In the genomic region with DNA sequence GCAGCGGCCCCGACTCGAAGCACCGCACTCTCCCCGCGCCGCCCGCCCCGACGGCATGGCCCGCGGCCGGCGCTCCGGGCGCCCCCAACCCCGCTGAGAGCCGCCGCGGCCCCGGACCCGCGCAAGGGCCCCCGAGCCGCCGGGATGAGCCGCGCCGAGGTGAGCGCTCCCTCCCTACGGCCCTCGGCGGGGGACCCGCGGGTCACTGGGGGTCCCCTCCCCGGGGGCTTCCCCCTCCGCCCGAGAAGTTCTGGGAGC, we compare ENCODE assay signal across 8 cellular contexts. TPM values are rescaled to one million over a fixed set of nuclear protein-coding genes. Genes with fewer than 3 reads are reported as not detected.
DNase-seq lines count a peak whose midpoint lies in the region; ATAC-seq and TF ChIP-seq lines count a peak whose summit lies in the region.

No MANE protein-coding gene starts in this region.

- H3K27ac Mint-ChIP-seq in chondrocyte (ENCODE audit: unreplicated experiment) (peak overlapping the region; percentile 95), nephron progenitor cell (no peak overlapping the region)

- ATAC-seq in GM18870 (IDR thresholded peaks at IDR 0.05; ENCODE audit: unreplicated experiment), result peak; percentile 11
- ATAC-seq in HG03469 (IDR thresholded peaks at IDR 0.05; ENCODE audit: unreplicated experiment), result peak; percentile 10

- H3K36me3 Mint-ChIP-seq in chondrocyte (ENCODE audit: low read depth), result peaks cover 4% of the 10 kb centered on the region
- H3K36me3 Mint-ChIP-seq in nephron progenitor cell (ENCODE audit: low read depth), result no peaks in the 10 kb centered on the region

- H3K9me3 Mint-ChIP-seq in chondrocyte (ENCODE audit: low read depth), result no peaks in the 10 kb centered on the region
- no peaks in the 10 kb centered on the region for H3K9me3 Mint-ChIP-seq in nephron progenitor cell

- H3K4me3 Mint-ChIP-seq in chondrocyte (ENCODE audit: unreplicated experiment), result peak overlapping the region; percentile 84
- H3K4me3 Mint-ChIP-seq in nephron progenitor cell, result peak overlapping the region; percentile 84

- no peaks in the 10 kb centered on the region for H3K27me3 Mint-ChIP-seq in chondrocyte (ENCODE audit: low read depth)
- peaks cover 59% of the 10 kb centered on the region for H3K27me3 Mint-ChIP-seq in nephron progenitor cell (ENCODE audit: low read depth, poor library complexity)

- no peak for DNase-seq in chondrocyte (ENCODE audit: low spot score)
- DNase-seq in nephron progenitor cell, result no peak
- DNase-seq in NCI-H1092 (lab: John Stamatoyannopoulos, UW), result no peak
- DNase-seq in AG08396 (ENCODE audit: low spot score), result no peak
- DNase-seq in Kasumi-1 (lab: John Stamatoyannopoulos, UW), result no peak
- no peak for DNase-seq in kidney glomerular epithelial cell (lab: John Stamatoyannopoulos, UW)

- H3K4me1 Mint-ChIP-seq in chondrocyte (ENCODE audit: low read depth), result peaks cover 52% of the 10 kb centered on the region
- peaks cover 28% of the 10 kb centered on the region for H3K4me1 Mint-ChIP-seq in nephron progenitor cell

- TF ChIP-seq CTCF in chondrocyte (IDR thresholded peaks at IDR 0.05) (no peak), nephron progenitor cell (IDR thresholded peaks at IDR 0.05) (no peak)

RNA-seq across cellular contexts. Expression of gene SAMD4A, which starts 0.8 kb away (rescaled TPM):
- total RNA-seq in chondrocyte, result 53.3 to 59.3 TPM (median 57.0 TPM) in 3 replicates

RNA-seq across cellular contexts. Expression of gene CGRRF1, which starts 56.4 kb away (rescaled TPM):
- 13.6 to 17.6 TPM (median 13.7 TPM) in 3 replicates for total RNA-seq in chondrocyte
